31 cellular contexts compared by ENCODE assay signal in genomic region chr4:66073961-66074360, GRCh38.
"Had no signal": no experiment of that assay in that cellular context is flagged by ENCODE, and none has a peak within 500 bp of the region (broad histone marks: within the 10 kb centered on the region; RNA-seq: fewer than 3 reads in every experiment).

No MANE protein-coding gene starts in this region.

- H3K27me3 ChIP-seq: adrenal gland, body of pancreas, brain microvascular endothelial cell, breast epithelium had no signal

- H3K27ac ChIP-seq: adrenal gland, body of pancreas, brain microvascular endothelial cell, breast epithelium, VCaP had no signal

- DNase-seq: activated B cell treated with CpG ODN at 0.5 μM for 24 hours; activated CD4-positive, alpha-beta memory T cell treated with anti-CD3 and anti-CD28 coated beads for 36 hours; activated CD4-positive, alpha-beta T cell treated with anti-CD3 and anti-CD28 coated beads for 4 hours; activated CD4-positive, alpha-beta T cell treated with anti-CD3 and anti-CD28 coated beads, Interleukin-2, amount 10 ng/mL, durations not matched to agents 24 days and 14 days; activated CD4-positive, alpha-beta T cell treated with anti-CD3 and anti-CD28 coated beads, Interleukin-2, amount 50 U/mL, for 1 hour; activated CD4-positive, alpha-beta T cell treated with anti-CD3 and anti-CD28 coated beads, Interleukin-2, amount 50 U/mL, for 4 hours; activated CD4-positive, CD25-positive, alpha-beta regulatory T cell treated with anti-CD3 and anti-CD28 coated beads, Interleukin-2, amount 50 U/mL, for 72 hours; activated CD8-positive, alpha-beta memory T cell treated with anti-CD3 and anti-CD28 coated beads, Interleukin-2, amount 50 U/mL, for 4 hours; activated CD8-positive, alpha-beta T cell treated with anti-CD3 and anti-CD28 coated beads for 36 hours; activated effector memory CD4-positive, alpha-beta T cell treated with anti-CD3 and anti-CD28 coated beads, Interleukin-2, amount 50 U/mL, for 16 hours; activated gamma-delta T cell treated with Interleukin-2 at 50 U/mL for 16 hours; activated naive CD4-positive, alpha-beta T cell; activated naive CD4-positive, alpha-beta T cell treated with anti-CD3 and anti-CD28 coated beads for 36 hours; activated naive CD4-positive, alpha-beta T cell treated with anti-CD3 and anti-CD28 coated beads, Interleukin-2, amount 50 U/mL, for 16 hours; activated naive CD8-positive, alpha-beta T cell treated with anti-CD3 and anti-CD28 coated beads for 36 hours; activated T-cell treated with anti-CD3 and anti-CD28 coated beads for 4 hours; activated T-cell treated with anti-CD3 and anti-CD28 coated beads, Interleukin-2, amount 50 U/mL, for 1 hour; activated T-cell treated with anti-CD3 and anti-CD28 coated beads, Interleukin-2, amount 50 U/mL, for 4 hours; activated T-cell treated with anti-CD3 and anti-CD28 coated beads, Interleukin-2, amount 50 U/mL, for 72 hours; adrenal gland; amniotic stem cell; aorta; body of pancreas; brain microvascular endothelial cell; central memory CD4-positive, alpha-beta T cell; T-helper 2 cell; T-helper 9 cell had no signal

- ATAC-seq: activated CD8-positive, alpha-beta T cell treated with anti-CD3 and anti-CD28 coated beads for 36 hours; activated naive CD4-positive, alpha-beta T cell treated with anti-CD3 and anti-CD28 coated beads, Interleukin-2, amount 50 U/mL, for 72 hours; activated T-cell treated with anti-CD3 and anti-CD28 coated beads, Interleukin-2, amount 50 U/mL, for 4 hours; activated T-cell treated with anti-CD3 and anti-CD28 coated beads, Interleukin-2, amount 50 U/mL, for 72 hours; activated T-helper 17 cell treated with anti-CD3 and anti-CD28 coated beads, Interleukin-2, amount 50 U/mL, for 72 hours; body of pancreas had no signal

- H3K4me3 ChIP-seq: adrenal gland, body of pancreas, breast epithelium had no signal

- H3K36me3 ChIP-seq: adrenal gland, brain microvascular endothelial cell, breast epithelium had no signal

- H3K9me3 ChIP-seq: adrenal gland, body of pancreas had no signal

- H3K4me1 ChIP-seq: adrenal gland, body of pancreas, breast epithelium had no signal
